ENCODE assay signal across 17 cellular contexts in genomic region chr1:7568053-7568452, GRCh38.
DNase-seq lines count a peak whose midpoint lies in the region; ATAC-seq and TF ChIP-seq lines count a peak whose summit lies in the region.
"Had no signal": no experiment of that assay in that cellular context is flagged by ENCODE, and none has a peak within 500 bp of the region (broad histone marks: within the 10 kb centered on the region; RNA-seq: fewer than 3 reads in every experiment).

No MANE protein-coding gene starts in this region.

- dilution Hi-C loops in IMR-90 (cut with HindIII; ENCODE audit: low sequenced_read_pairs, unreplicated experiment): no loop called here

- H3K4ac ChIP-seq in IMR-90 (ENCODE audit: low read depth, low read length) (no peak overlapping the region), neuronal stem cell (ENCODE audit: low read length) (no peak overlapping the region)

- H3K9me3 ChIP-seq in HEK293 (ENCODE audit: control insufficient read depth, insufficient read depth, low read depth, low read length) (no peaks in the 10 kb centered on the region), IMR-90 (ENCODE audit: control insufficient read depth, insufficient read depth, low read length) (no peaks in the 10 kb centered on the region), neuronal stem cell (replicated peaks in 1 of 2; ENCODE audit: control insufficient read depth in 2 of 2, insufficient read depth in 1 of 2, low read depth in 1 of 2, low read length in 2 of 2) (peaks cover 0 to 5% of the 10 kb centered on the region in 2 donors), psoas muscle (no peaks in the 10 kb centered on the region)
- H3K9me3 ChIP-seq: BLaER1, Caco-2 had no signal

- no peak for TF ChIP-seq POLR2A in IMR-90 (IDR thresholded peaks at IDR 0.05; ENCODE audit: low read depth, low read length)

- no peak overlapping the region for H4K5ac ChIP-seq in IMR-90 (ENCODE audit: low read depth, low read length)

- H2BK120ac ChIP-seq in IMR-90 (ENCODE audit: low read depth, low read length) (no peak overlapping the region), neuronal stem cell (ENCODE audit: low read depth, low read length) (no peak overlapping the region)

- no peaks in the 10 kb centered on the region for H3K36me3 ChIP-seq in HEK293 (ENCODE audit: control insufficient read depth in 2 of 2, insufficient read depth in 1 of 2, low read length in 2 of 2)
- H3K36me3 ChIP-seq in IMR-90 (ENCODE audit: control insufficient read depth, insufficient read depth, low read length): no peaks in the 10 kb centered on the region
- H3K36me3 ChIP-seq in neuronal stem cell (replicated peaks in 1 of 2; ENCODE audit: control insufficient read depth in 2 of 2, insufficient read depth in 2 of 2, low read length in 2 of 2): no peaks in the 10 kb centered on the region
- H3K36me3 ChIP-seq in psoas muscle (ENCODE audit: insufficient read depth in 1 of 2, low read depth in 1 of 2): no peaks in the 10 kb centered on the region
- H3K36me3 ChIP-seq: BLaER1 had no signal

- no peak overlapping the region for H2AK5ac ChIP-seq in IMR-90 (ENCODE audit: low read depth, low read length)
- H2AK5ac ChIP-seq in neuronal stem cell (ENCODE audit: low read depth, low read length): no peak overlapping the region

- H3K56ac ChIP-seq in IMR-90 (ENCODE audit: extremely low read depth, insufficient read depth, low read length): no peak overlapping the region

- H3K14ac ChIP-seq in IMR-90 (replicated peaks; ENCODE audit: low read depth, low read length): no peak overlapping the region
- peak overlapping the region; percentile 86 for H3K14ac ChIP-seq in neuronal stem cell (ENCODE audit: low read length)

- WGBS in IMR-90 (ENCODE audit: extremely low coverage in 2 of 2, insufficient read length in 1 of 2), 2 experiments: 71% methylated on average over 4 of the region's 4 CpGs; no CpG with 5 or more reads in 1 of the 2 experiments
- WGBS in neuronal stem cell (ENCODE audit: extremely low coverage in 2 of 2, insufficient read length in 2 of 2, insufficient replicate concordance in 1 of 2), 2 donors: 100% methylated on average over 1 to 3 of the region's 4 CpGs
- 81 to 96% (median 95%) methylated on average over 4 of the region's 4 CpGs for WGBS in psoas muscle, 3 donors

- no TSS peak for BruUV-seq in IMR-90 (replicated peaks; lab: Mats Ljungman, UMichigan)

- H4K91ac ChIP-seq in IMR-90 (ENCODE audit: insufficient read depth, low read depth, low read length): no peak overlapping the region
- H4K91ac ChIP-seq in neuronal stem cell (ENCODE audit: low read depth, low read length, poor library complexity): no peak overlapping the region

- no peak overlapping the region for H2AK9ac ChIP-seq in IMR-90 (replicated peaks; ENCODE audit: low read depth, low read length, poor library complexity)

- H3K27me3 ChIP-seq in IMR-90 (ENCODE audit: control insufficient read depth, insufficient read depth, low read length) (peaks cover 2% of the 10 kb centered on the region; the same call in 1 of the 2 replicates), neuronal stem cell (ENCODE audit: control insufficient read depth in 3 of 3, insufficient read depth in 3 of 3, low read depth in 1 of 3, low read length in 3 of 3) (no peaks in the 10 kb centered on the region), psoas muscle (ENCODE audit: insufficient read depth in 3 of 3, low read length in 2 of 3) (no peaks in the 10 kb centered on the region)
- H3K27me3 ChIP-seq: BLaER1 had no signal

- H3K23ac ChIP-seq in IMR-90 (ENCODE audit: low read depth, low read length) (no peak overlapping the region), neuronal stem cell (ENCODE audit: low read depth, low read length, poor library complexity) (peak overlapping the region; percentile 59)

- H2BK5ac ChIP-seq in IMR-90 (ENCODE audit: low read depth, low read length, poor library complexity, severe bottlenecking) (peak overlapping the region; percentile 45), neuronal stem cell (ENCODE audit: low read length) (no peak overlapping the region)

- TF ChIP-seq RAD21 in IMR-90 (IDR thresholded peaks at IDR 0.05; ENCODE audit: low read length): no peak

- H3K4me3 ChIP-seq in HEK293 (ENCODE audit: low read depth, low read length) (no peak overlapping the region), IMR-90 (ENCODE audit: insufficient read depth, low read depth, low read length) (no peak overlapping the region), neuronal stem cell (ENCODE audit: low read length in 2 of 2) (peak overlapping the region in 1 of 2 donors; percentile 16), psoas muscle (no peak overlapping the region)
- H3K4me3 ChIP-seq: BLaER1, GM23248 had no signal

- no peak overlapping the region for H2BK12ac ChIP-seq in neuronal stem cell (ENCODE audit: low read length)

- no peaks in the 10 kb centered on the region for H3K79me1 ChIP-seq in IMR-90 (ENCODE audit: low read depth in 1 of 2, low read length in 2 of 2)
- H3K79me1 ChIP-seq in neuronal stem cell (ENCODE audit: low read depth, low read length): no peaks in the 10 kb centered on the region

- in situ Hi-C loops in IMR-90 (cut with MboI; ENCODE audit: low sequenced_read_pairs): no loop called here
- in situ Hi-C loops in ACHN (cut with HindIII; ENCODE audit: low pct_ligation_motif_present, low pct_unique_long_range_greater_than_20kb, low sequenced_read_pairs): no loop called here

- H3K4me1 ChIP-seq in HEK293 (ENCODE audit: control insufficient read depth, insufficient read depth, low read length) (no peaks in the 10 kb centered on the region), IMR-90 (ENCODE audit: control insufficient read depth, insufficient read depth, low read length) (no peaks in the 10 kb centered on the region), neuronal stem cell (ENCODE audit: control insufficient read depth in 2 of 2, insufficient read depth in 1 of 2, low read depth in 1 of 2, low read length in 2 of 2) (peaks cover 0 to 4% of the 10 kb centered on the region in 2 donors), psoas muscle (no peaks in the 10 kb centered on the region)
- H3K4me1 ChIP-seq: BLaER1, Caco-2 had no signal

- CTCF ChIA-PET in HEK293 (lab: Yijun Ruan, JAX) (no interaction called here), IMR-90 (lab: Yijun Ruan, JAX) (no interaction called here)

- H4K8ac ChIP-seq in IMR-90 (ENCODE audit: low read depth in 2 of 2, low read length in 2 of 2): no peak overlapping the region
- H4K8ac ChIP-seq in neuronal stem cell (ENCODE audit: low read depth, low read length): no peak overlapping the region

- no peak overlapping the region for H3K9ac ChIP-seq in IMR-90 (ENCODE audit: low read depth, low read length)
- H3K9ac ChIP-seq in neuronal stem cell (ENCODE audit: low read depth, low read length, poor library complexity): no peak overlapping the region
- H3K9ac ChIP-seq: BLaER1, GM23248 had no signal

- TF ChIP-seq CTCF in HEK293 (tag by site-specific recombination; IDR thresholded peaks at IDR 0.05) (no peak), IMR-90 (conservative IDR thresholded peaks at IDR 0.05; ENCODE audit: low read depth, low read length) (no peak), psoas muscle (IDR thresholded peaks at IDR 0.05) (no peak)

- no peak overlapping the region for H2BK15ac ChIP-seq in IMR-90 (ENCODE audit: low read depth, low read length)
- H2BK15ac ChIP-seq in neuronal stem cell (ENCODE audit: low read length): no peak overlapping the region

- H3K27ac ChIP-seq in HEK293 (ENCODE audit: extremely low read depth, low read depth, low read length) (no peak overlapping the region), IMR-90 (ENCODE audit: insufficient read depth, low read length) (no peak overlapping the region), neuronal stem cell (replicated peaks; ENCODE audit: low read length) (no peak overlapping the region), psoas muscle (no peak overlapping the region)
- H3K27ac ChIP-seq: BLaER1, C4-2B, GM23248 had no signal

- no peak for DNase-seq in IMR-90
- DNase-seq in neuronal stem cell (ENCODE audit: low spot score): no peak
- DNase-seq in posterior vena cava (ENCODE audit: low spot score): no peak
- no peak for DNase-seq in psoas muscle
- no peak for DNase-seq in ACHN
- DNase-seq: Caco-2; CD4-positive, CD25-positive, alpha-beta regulatory T cell; CD8-positive, alpha-beta T cell; DMS153; DND-41; GM23248; H9; HFFc6 had no signal

- H3K4me2 ChIP-seq in IMR-90 (ENCODE audit: low read depth, low read length): no peak overlapping the region
- no peak overlapping the region for H3K4me2 ChIP-seq in neuronal stem cell (ENCODE audit: insufficient read depth, low read length, poor library complexity, severe bottlenecking)
- H3K4me2 ChIP-seq: BLaER1 had no signal

- intact Hi-C loops in IMR-90 (cut with micrococcal nuclease) (no loop called here), posterior vena cava (cut with DNase I) (no loop called here), psoas muscle (cut with DNase I) (no loop called here)

- POLR2A ChIA-PET in HEK293 (lab: Yijun Ruan, JAX): no interaction called here
- POLR2A ChIA-PET in IMR-90 (lab: Charles Lee; ENCODE audit: unreplicated experiment): no interaction called here

- H3K9me1 ChIP-seq in IMR-90 (ENCODE audit: insufficient read depth, low read length): no peaks in the 10 kb centered on the region

- ATAC-seq in IMR-90 (ENCODE audit: low read depth) (no peak), psoas muscle (no peak)
- ATAC-seq: CD8-positive, alpha-beta T cell; HCT116 had no signal

- no peak overlapping the region for H2BK20ac ChIP-seq in IMR-90 (ENCODE audit: low read depth, low read length)

- H3K18ac ChIP-seq in IMR-90 (ENCODE audit: low read depth, low read length) (no peak overlapping the region), neuronal stem cell (ENCODE audit: low read length) (no peak overlapping the region)

- H2AFZ ChIP-seq in IMR-90 (replicated peaks; ENCODE audit: low read length, poor library complexity) (no peak overlapping the region), neuronal stem cell (ENCODE audit: low read length) (no peak overlapping the region)
- H2AFZ ChIP-seq: GM23248 had no signal

- no peaks in the 10 kb centered on the region for H4K20me1 ChIP-seq in IMR-90 (ENCODE audit: insufficient read depth, low read length)
- H4K20me1 ChIP-seq: BLaER1 had no signal

TF ChIP-seq in HEK293, 187 proteins besides CTCF, POLR2A, EP300 and RAD21 (continues in another document):
- TF ChIP-seq ZNF707 (tag by site-specific recombination; IDR thresholded peaks at IDR 0.05): peak; percentile 34; the same call in 1 of the 2 replicates
- no peak for TF ChIP-seq ZNF677 (tag by site-specific recombination; IDR thresholded peaks at IDR 0.05)
- no peak for TF ChIP-seq ZNF48 (tag by site-specific recombination; IDR thresholded peaks at IDR 0.05)

TF ChIP-seq in IMR-90, 13 proteins besides CTCF, POLR2A, EP300 and RAD21 (continues in another document):
- TF ChIP-seq CEBPB (IDR thresholded peaks at IDR 0.05; ENCODE audit: low read depth, low read length) (no peak), USF2 (IDR thresholded peaks at IDR 0.05; ENCODE audit: low read depth, low read length) (no peak), RFX5 (IDR thresholded peaks at IDR 0.05; ENCODE audit: low read depth, low read length) (no peak)
